In the genomic region with DNA sequence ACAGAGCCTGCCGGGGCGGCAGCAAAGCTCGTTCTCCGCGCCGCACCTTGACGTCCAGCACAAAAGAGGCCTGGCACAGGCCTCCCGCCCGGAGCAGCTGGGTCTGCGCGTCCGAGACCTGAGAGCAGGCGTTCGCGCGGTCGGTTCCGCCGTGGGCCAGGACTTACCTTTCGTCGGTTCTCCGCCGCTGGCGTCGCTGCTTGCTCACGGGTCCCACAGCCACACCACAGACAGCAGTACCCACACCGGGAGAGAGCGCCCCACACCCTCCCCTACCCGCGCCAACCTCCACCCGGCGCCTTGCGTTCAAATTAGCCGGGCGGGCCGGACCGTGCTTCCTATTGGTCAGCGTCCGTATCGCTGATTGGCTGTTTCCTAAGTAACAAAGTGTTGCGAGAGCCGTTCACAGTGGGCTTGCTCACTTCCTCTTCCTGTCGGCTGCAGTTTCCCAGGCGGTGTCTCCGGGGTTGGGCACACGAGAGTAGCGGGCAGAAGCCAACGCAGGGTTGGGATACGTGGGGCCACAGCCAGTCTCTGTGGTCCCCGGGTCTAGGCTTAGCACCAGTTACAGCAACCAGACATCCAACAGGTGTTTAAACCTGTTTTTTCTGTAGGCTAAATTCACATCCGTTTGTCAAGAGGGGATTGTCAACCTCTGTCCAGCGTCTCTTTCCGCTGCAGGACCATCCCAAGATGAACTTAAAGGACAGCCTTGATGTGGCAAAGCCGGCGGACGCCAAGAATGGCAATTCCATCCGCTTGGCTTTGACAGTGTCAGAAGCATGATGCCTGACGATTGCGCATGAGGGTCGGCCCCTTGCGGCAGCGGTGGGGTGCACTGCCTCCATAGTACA, we compare ENCODE assay signal across 8 cellular contexts. TPM values are rescaled to one million over a fixed set of nuclear protein-coding genes. Genes with fewer than 3 reads are reported as not detected.
DNase-seq lines count a peak whose midpoint lies in the region; ATAC-seq, FAIRE-seq and TF ChIP-seq lines count a peak whose summit lies in the region.

A gene (minus strand): TSS at position 313 of the 854 bp plus-strand sequence. CDS start 11,429 bp downstream, outside the sequence.

- no peak for TF ChIP-seq CTCF in adrenal gland (IDR thresholded peaks at IDR 0.05)
- TF ChIP-seq CTCF in heart right ventricle (IDR thresholded peaks at IDR 0.05): no peak

- H3K36me3 ChIP-seq in adrenal gland (replicated peaks in 1 of 2) (no peaks in the 10 kb centered on the region), heart right ventricle (no peaks in the 10 kb centered on the region)

- intact Hi-C loops in adrenal gland (cut with DNase I): no loop called here
- intact Hi-C loops in heart right ventricle (cut with DNase I): no loop called here
- intact Hi-C loops in posterior vena cava (cut with DNase I): no loop called here

- H3K9me3 ChIP-seq in adrenal gland (replicated peaks in 1 of 3) (no peaks in the 10 kb centered on the region), heart right ventricle (no peaks in the 10 kb centered on the region)

- H3K4me1 ChIP-seq in adrenal gland (replicated peaks in 1 of 2) (peaks cover 4 to 9% of the 10 kb centered on the region in 2 donors), heart right ventricle (peaks cover 0 to 15% (median 10%) of the 10 kb centered on the region in 9 donors)

- 0 to 4% (median 1%) methylated on average over 10 to 62 of the region's 62 CpGs for WGBS in adrenal gland, 4 donors
- 1 to 2% methylated on average over 62 of the region's 62 CpGs for WGBS in heart right ventricle, 2 donors

- H3K27ac ChIP-seq in adrenal gland (peak within 1 kb of the TSS in 1 of 5 donors; percentile 37), heart right ventricle (peak within 1 kb of the TSS in 9 of 10 donors; percentile 6 to 77 (median 51))

- TF ChIP-seq POLR2A in GM12892 (IDR thresholded peaks at IDR 0.05; ENCODE audit: low read depth, low read length) (peak; percentile 89), adrenal gland (IDR thresholded peaks at IDR 0.05) (peak in 1 of 2 donors; percentile 49)

- FAIRE-seq in GM12892 (lab: Jason Lieb, UNC): peak; percentile 92

- ATAC-seq in HG02840 (IDR thresholded peaks at IDR 0.05; ENCODE audit: low FRiP score, unreplicated experiment): peak; percentile 92
- ATAC-seq in heart right ventricle: peak; percentile 96 to 100 (median 100)

- H3K4me3 ChIP-seq in adrenal gland (peak within 1 kb of the TSS; percentile 25 to 53 (median 44)), heart right ventricle (peak within 1 kb of the TSS; percentile 39 to 73 (median 55))

- H3K27me3 ChIP-seq in adrenal gland (peaks cover 3% of the 10 kb centered on the region), heart right ventricle (peaks cover 0 to 3% (median 0%) of the 10 kb centered on the region in 7 donors)

- DNase-seq in GM12892 (ENCODE audit: insufficient read length) (peak; percentile 95), NCI-H146 treated with DMSO at 0.1 percent for 48 hours (lab: John Stamatoyannopoulos, UW; ENCODE audit: unreplicated experiment) (peak; percentile 89), T-helper 1 cell (peak; percentile 72 to 96 (median 78)), adrenal gland (peak; percentile 87 to 94 (median 91)), heart right ventricle (peak; percentile 87 to 91), posterior vena cava (ENCODE audit: low spot score) (peak; percentile 96), ureter (ENCODE audit: low spot score) (peak; percentile 91)

RNA-seq across cellular contexts. Expression of the gene that starts here (rescaled TPM):
- polyA plus RNA-seq in GM12892 (2012; ENCODE audit: missing spikeins): 9.7 TPM
- total RNA-seq in adrenal gland (1 to 10 TPM in 2 of 8 donors, under 1 TPM in 5, not detected in 1; 0.21 to 1.3 (median 0.83) TPM), heart right ventricle (1 to 10 TPM in 3 of 10 donors, under 1 TPM in 6, not detected in 1; 0.11 to 4.3 (median 0.20) TPM), posterior vena cava (under 1 TPM; 0.10 to 0.65 TPM), ureter (0.39 TPM)
- polyA plus RNA-seq in adrenal gland (under 1 TPM; 0.20 to 0.46 (median 0.24) TPM), heart right ventricle (under 1 TPM; 0.04 to 0.80 TPM)

Comparison
In these comparisons a context has a peak if more than half of its experiments do, and no peak if none do; other contexts are left out.
1. Peak in DNase-seq in posterior vena cava; RNA of the gene not detected or under 1 TPM.
2. Peak in DNase-seq in ureter; RNA of the gene not detected or under 1 TPM.